Comparison of ENCODE assay signal across 1 cellular context in genomic region chr6:167396659-167397490, GRCh38.
TF ChIP-seq lines count a peak whose summit lies in the region.

No MANE protein-coding gene starts in this region.

TF ChIP-seq in HepG2, 621 proteins besides CTCF, POLR2A, EP300 and RAD21 (continued from another document):
- TF ChIP-seq ZBTB34 (CRISPR knock-in tag; IDR thresholded peaks at IDR 0.05) (no peak), RFX1 (IDR thresholded peaks at IDR 0.05) (no peak), ZBTB14 (CRISPR knock-in tag; IDR thresholded peaks at IDR 0.05) (no peak), ZNF557 (CRISPR knock-in tag; IDR thresholded peaks at IDR 0.05) (no peak), TSC22D2 (CRISPR knock-in tag; IDR thresholded peaks at IDR 0.05; ENCODE audit: borderline replicate concordance) (no peak), ZBTB3 (CRISPR knock-in tag; IDR thresholded peaks at IDR 0.05; ENCODE audit: borderline replicate concordance, low read depth) (peak; percentile 61; the same call in 1 of the 2 replicates), SRF (IDR thresholded peaks at IDR 0.05; ENCODE audit: low read depth, low read length) (no peak), SIX1 (CRISPR knock-in tag; IDR thresholded peaks at IDR 0.05; ENCODE audit: borderline replicate concordance) (no peak), RFX3 (CRISPR knock-in tag; IDR thresholded peaks at IDR 0.05) (no peak), MTERF4 (CRISPR knock-in tag; IDR thresholded peaks at IDR 0.05) (no peak), ATF7-NPFF (CRISPR knock-in tag; IDR thresholded peaks at IDR 0.05; ENCODE audit: low read depth) (no peak; the same call in 1 of the 2 replicates), ZNF282 (IDR thresholded peaks at IDR 0.05; ENCODE audit: partially characterized antibody) (no peak), GABPB1 (CRISPR knock-in tag; IDR thresholded peaks at IDR 0.05) (no peak), ZNF75D (CRISPR knock-in tag; IDR thresholded peaks at IDR 0.05; ENCODE audit: borderline replicate concordance) (no peak), ZNF670 (CRISPR knock-in tag; IDR thresholded peaks at IDR 0.05; ENCODE audit: borderline replicate concordance) (no peak; the same call in 1 of the 2 replicates), ZMYM4 (CRISPR knock-in tag; IDR thresholded peaks at IDR 0.05) (no peak; the same call in 1 of the 2 replicates), RNF2 (conservative IDR thresholded peaks at IDR 0.05; ENCODE audit: low read depth) (0 out of 2 replicates have a peak, but pooled peaks have one; percentile 34), RXRB (CRISPR knock-in tag; IDR thresholded peaks at IDR 0.05; ENCODE audit: borderline replicate concordance) (peak; percentile 76; the same call in 1 of the 2 replicates), TRIM22 (IDR thresholded peaks at IDR 0.05) (no peak), ATF6 (CRISPR knock-in tag; conservative IDR thresholded peaks at IDR 0.05) (no peak; the same call in 1 of the 2 replicates), ZFP1 (CRISPR knock-in tag; IDR thresholded peaks at IDR 0.05) (0 out of 2 replicates have a peak, but pooled peaks have one; percentile 17), HIVEP1 (CRISPR knock-in tag; IDR thresholded peaks at IDR 0.05) (no peak; the same call in none of the 2 replicates), ZNF589 (CRISPR knock-in tag; conservative IDR thresholded peaks at IDR 0.05) (no peak), SNAI1 (CRISPR knock-in tag; IDR thresholded peaks at IDR 0.05; ENCODE audit: borderline replicate concordance) (0 out of 2 replicates have a peak, but pooled peaks have one; percentile 44), NCOA2 (CRISPR knock-in tag; IDR thresholded peaks at IDR 0.05) (peak; percentile 72), NCOA5 (CRISPR knock-in tag; IDR thresholded peaks at IDR 0.05) (no peak), TEAD2 (CRISPR knock-in tag; IDR thresholded peaks at IDR 0.05) (no peak), RFX5 (IDR thresholded peaks at IDR 0.05; ENCODE audit: low read depth, low read length) (no peak), ZNF276 (CRISPR knock-in tag; IDR thresholded peaks at IDR 0.05; ENCODE audit: low read depth) (no peak; the same call in 1 of the 2 replicates), SAFB2 (CRISPR knock-in tag; IDR thresholded peaks at IDR 0.05; ENCODE audit: borderline replicate concordance, low read depth) (no peak; the same call in 1 of the 2 replicates), DDIT3 (CRISPR knock-in tag; IDR thresholded peaks at IDR 0.05) (no peak), TOE1 (CRISPR knock-in tag; IDR thresholded peaks at IDR 0.05) (peak; percentile 76; the same call in 1 of the 2 replicates), NFE2L2 (IDR thresholded peaks at IDR 0.05; ENCODE audit: low read length) (no peak), ZNF710 (CRISPR knock-in tag; IDR thresholded peaks at IDR 0.05; ENCODE audit: borderline replicate concordance) (no peak), FLYWCH1 (CRISPR knock-in tag; IDR thresholded peaks at IDR 0.05) (no peak)
- TF ChIP-seq, protein P1, sequence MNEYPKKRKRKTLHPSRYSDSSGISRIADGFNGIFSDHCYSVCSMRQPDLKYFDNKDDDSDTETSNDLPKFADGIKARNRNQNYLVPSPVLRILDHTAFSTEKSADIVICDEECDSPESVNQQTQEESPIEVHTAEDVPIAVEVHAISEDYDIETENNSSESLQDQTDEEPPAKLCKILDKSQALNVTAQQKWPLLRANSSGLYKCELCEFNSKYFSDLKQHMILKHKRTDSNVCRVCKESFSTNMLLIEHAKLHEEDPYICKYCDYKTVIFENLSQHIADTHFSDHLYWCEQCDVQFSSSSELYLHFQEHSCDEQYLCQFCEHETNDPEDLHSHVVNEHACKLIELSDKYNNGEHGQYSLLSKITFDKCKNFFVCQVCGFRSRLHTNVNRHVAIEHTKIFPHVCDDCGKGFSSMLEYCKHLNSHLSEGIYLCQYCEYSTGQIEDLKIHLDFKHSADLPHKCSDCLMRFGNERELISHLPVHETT (CRISPR knock-in tag; conservative IDR thresholded peaks at IDR 0.05) = 0 out of 2 replicates have a peak, but pooled peaks have one; percentile 39
- TF ChIP-seq, protein P2, sequence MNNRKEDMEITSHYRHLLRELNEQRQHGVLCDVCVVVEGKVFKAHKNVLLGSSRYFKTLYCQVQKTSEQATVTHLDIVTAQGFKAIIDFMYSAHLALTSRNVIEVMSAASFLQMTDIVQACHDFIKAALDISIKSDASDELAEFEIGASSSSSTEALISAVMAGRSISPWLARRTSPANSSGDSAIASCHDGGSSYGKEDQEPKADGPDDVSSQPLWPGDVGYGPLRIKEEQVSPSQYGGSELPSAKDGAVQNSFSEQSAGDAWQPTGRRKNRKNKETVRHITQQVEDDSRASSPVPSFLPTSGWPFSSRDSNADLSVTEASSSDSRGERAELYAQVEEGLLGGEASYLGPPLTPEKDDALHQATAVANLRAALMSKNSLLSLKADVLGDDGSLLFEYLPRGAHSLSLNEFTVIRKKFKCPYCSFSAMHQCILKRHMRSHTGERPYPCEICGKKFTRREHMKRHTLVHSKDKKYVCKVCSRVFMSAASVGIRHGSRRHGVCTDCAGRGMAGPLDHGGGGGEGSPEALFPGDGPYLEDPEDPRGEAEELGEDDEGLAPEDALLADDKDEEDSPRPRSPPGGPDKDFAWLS (CRISPR knock-in tag; IDR thresholded peaks at IDR 0.05; ENCODE audit: borderline replicate concordance) = no peak
- TF ChIP-seq, protein P3, sequence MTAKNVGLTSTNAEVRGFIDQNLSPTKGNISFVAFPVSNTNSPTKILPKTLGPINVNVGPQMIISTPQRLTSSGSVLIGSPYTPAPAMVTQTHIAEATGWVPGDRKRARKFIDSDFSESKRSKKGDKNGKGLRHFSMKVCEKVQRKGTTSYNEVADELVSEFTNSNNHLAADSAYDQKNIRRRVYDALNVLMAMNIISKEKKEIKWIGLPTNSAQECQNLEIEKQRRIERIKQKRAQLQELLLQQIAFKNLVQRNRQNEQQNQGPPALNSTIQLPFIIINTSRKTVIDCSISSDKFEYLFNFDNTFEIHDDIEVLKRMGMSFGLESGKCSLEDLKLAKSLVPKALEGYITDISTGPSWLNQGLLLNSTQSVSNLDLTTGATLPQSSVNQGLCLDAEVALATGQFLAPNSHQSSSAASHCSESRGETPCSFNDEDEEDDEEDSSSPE (CRISPR knock-in tag; IDR thresholded peaks at IDR 0.05) = no peak
- TF ChIP-seq, protein P4, sequence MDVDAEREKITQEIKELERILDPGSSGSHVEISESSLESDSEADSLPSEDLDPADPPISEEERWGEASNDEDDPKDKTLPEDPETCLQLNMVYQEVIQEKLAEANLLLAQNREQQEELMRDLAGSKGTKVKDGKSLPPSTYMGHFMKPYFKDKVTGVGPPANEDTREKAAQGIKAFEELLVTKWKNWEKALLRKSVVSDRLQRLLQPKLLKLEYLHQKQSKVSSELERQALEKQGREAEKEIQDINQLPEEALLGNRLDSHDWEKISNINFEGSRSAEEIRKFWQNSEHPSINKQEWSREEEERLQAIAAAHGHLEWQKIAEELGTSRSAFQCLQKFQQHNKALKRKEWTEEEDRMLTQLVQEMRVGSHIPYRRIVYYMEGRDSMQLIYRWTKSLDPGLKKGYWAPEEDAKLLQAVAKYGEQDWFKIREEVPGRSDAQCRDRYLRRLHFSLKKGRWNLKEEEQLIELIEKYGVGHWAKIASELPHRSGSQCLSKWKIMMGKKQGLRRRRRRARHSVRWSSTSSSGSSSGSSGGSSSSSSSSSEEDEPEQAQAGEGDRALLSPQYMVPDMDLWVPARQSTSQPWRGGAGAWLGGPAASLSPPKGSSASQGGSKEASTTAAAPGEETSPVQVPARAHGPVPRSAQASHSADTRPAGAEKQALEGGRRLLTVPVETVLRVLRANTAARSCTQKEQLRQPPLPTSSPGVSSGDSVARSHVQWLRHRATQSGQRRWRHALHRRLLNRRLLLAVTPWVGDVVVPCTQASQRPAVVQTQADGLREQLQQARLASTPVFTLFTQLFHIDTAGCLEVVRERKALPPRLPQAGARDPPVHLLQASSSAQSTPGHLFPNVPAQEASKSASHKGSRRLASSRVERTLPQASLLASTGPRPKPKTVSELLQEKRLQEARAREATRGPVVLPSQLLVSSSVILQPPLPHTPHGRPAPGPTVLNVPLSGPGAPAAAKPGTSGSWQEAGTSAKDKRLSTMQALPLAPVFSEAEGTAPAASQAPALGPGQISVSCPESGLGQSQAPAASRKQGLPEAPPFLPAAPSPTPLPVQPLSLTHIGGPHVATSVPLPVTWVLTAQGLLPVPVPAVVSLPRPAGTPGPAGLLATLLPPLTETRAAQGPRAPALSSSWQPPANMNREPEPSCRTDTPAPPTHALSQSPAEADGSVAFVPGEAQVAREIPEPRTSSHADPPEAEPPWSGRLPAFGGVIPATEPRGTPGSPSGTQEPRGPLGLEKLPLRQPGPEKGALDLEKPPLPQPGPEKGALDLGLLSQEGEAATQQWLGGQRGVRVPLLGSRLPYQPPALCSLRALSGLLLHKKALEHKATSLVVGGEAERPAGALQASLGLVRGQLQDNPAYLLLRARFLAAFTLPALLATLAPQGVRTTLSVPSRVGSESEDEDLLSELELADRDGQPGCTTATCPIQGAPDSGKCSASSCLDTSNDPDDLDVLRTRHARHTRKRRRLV (CRISPR knock-in tag; IDR thresholded peaks at IDR 0.05) = no peak
